In the genomic region with DNA sequence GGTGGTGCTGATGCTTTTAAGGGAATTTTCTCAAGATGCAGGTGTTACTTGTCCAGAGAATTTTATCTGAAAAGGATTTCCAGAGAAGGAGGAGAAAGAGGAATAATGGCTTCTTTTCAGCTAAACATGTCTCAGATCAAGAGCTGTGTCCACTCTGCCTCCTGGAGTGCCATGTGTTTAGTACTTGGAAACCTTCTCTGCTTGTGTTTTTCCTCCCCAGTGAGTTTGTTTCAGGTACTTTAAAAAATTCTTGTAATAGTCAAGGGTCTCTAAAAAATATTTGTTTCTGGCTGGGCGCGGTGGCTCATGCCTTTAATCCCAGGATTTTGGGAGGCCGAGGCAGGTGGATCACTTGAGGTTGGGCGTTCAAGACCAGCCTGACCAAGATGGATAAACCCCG, we compare ENCODE assay signal across 25 cellular contexts.
"Had no signal": no experiment of that assay in that cellular context is flagged by ENCODE, and none has a peak within 500 bp of the region (broad histone marks: within the 10 kb centered on the region; RNA-seq: fewer than 3 reads in every experiment).

No MANE protein-coding gene starts in this region.

- H3K27me3 ChIP-seq: adrenal gland, body of pancreas had no signal

- H3K4me1 ChIP-seq: adrenal gland, body of pancreas had no signal

- H3K27ac Mint-ChIP-seq: activated CD4-positive, alpha-beta memory T cell treated with anti-CD3 and anti-CD28 coated beads, Interleukin-2, amount 10 ng/mL, durations not matched to agents 7 days and 5 days; activated CD4-positive, alpha-beta T cell treated with anti-CD3 and anti-CD28 coated beads, Interleukin-2, amount 10 ng/mL, durations not matched to agents 7 days and 5 days; activated naive CD4-positive, alpha-beta T cell treated with anti-CD3 and anti-CD28 coated beads for 36 hours; activated naive CD4-positive, alpha-beta T cell treated with anti-CD3 and anti-CD28 coated beads, Interleukin-2, amount 50 U/mL, for 24 hours; activated naive CD8-positive, alpha-beta T cell treated with anti-CD3 and anti-CD28 coated beads for 36 hours; activated naive CD8-positive, alpha-beta T cell treated with anti-CD3 and anti-CD28 coated beads, Interleukin-2, amount 50 U/mL, for 24 hours had no signal

- H3K27ac ChIP-seq: adrenal gland, body of pancreas, epithelial cell of prostate had no signal

- H3K4me3 ChIP-seq: adrenal gland, body of pancreas had no signal

- ATAC-seq: activated naive CD8-positive, alpha-beta T cell treated with anti-CD3 and anti-CD28 coated beads, Interleukin-2, amount 50 U/mL, for 24 hours; activated T-cell treated with anti-CD3 and anti-CD28 coated beads, Interleukin-2, amount 50 U/mL, for 4 hours; activated T-helper 17 cell treated with anti-CD3 and anti-CD28 coated beads, Interleukin-2, amount 50 U/mL, for 72 hours; body of pancreas; effector memory CD8-positive, alpha-beta T cell had no signal

- DNase-seq: activated CD4-positive, alpha-beta memory T cell treated with anti-CD3 and anti-CD28 coated beads, Interleukin-2, amount 10 ng/mL, durations not matched to agents 7 days and 5 days; activated CD4-positive, alpha-beta T cell treated with anti-CD3 and anti-CD28 coated beads for 1 hour; activated CD4-positive, alpha-beta T cell treated with anti-CD3 and anti-CD28 coated beads for 4 hours; activated CD4-positive, alpha-beta T cell treated with anti-CD3 and anti-CD28 coated beads, Interleukin-2, amount 10 ng/mL, durations not matched to agents 7 days and 5 days; activated CD4-positive, alpha-beta T cell treated with anti-CD3 and anti-CD28 coated beads, Interleukin-2, amount 50 U/mL, for 4 hours; activated effector memory CD4-positive, alpha-beta T cell treated with anti-CD3 and anti-CD28 coated beads, Interleukin-2, amount 50 U/mL, for 16 hours; activated naive CD4-positive, alpha-beta T cell treated with anti-CD3 and anti-CD28 coated beads for 36 hours; activated naive CD8-positive, alpha-beta T cell treated with anti-CD3 and anti-CD28 coated beads for 36 hours; activated naive CD8-positive, alpha-beta T cell treated with anti-CD3 and anti-CD28 coated beads, Interleukin-2, amount 50 U/mL, for 24 hours; activated T-cell treated with anti-CD3 and anti-CD28 coated beads, Interleukin-2, amount 50 U/mL, for 4 hours; adrenal gland; amygdala; aorta; body of pancreas; caudate nucleus; cortex of kidney; dermis blood vessel endothelial cell; effector CD4-positive, alpha-beta T cell; effector memory CD8-positive, alpha-beta T cell; foreskin fibroblast; head of caudate nucleus; T-helper 2 cell had no signal

- H3K4me1 Mint-ChIP-seq: activated CD4-positive, alpha-beta memory T cell treated with anti-CD3 and anti-CD28 coated beads, Interleukin-2, amount 10 ng/mL, durations not matched to agents 7 days and 5 days; activated T-helper 17 cell treated with anti-CD3 and anti-CD28 coated beads, Interleukin-2, amount 50 U/mL, for 72 hours had no signal

- H3K27me3 Mint-ChIP-seq: activated CD4-positive, alpha-beta memory T cell treated with anti-CD3 and anti-CD28 coated beads, Interleukin-2, amount 10 ng/mL, durations not matched to agents 7 days and 5 days; activated CD4-positive, alpha-beta T cell treated with anti-CD3 and anti-CD28 coated beads, Interleukin-2, amount 10 ng/mL, durations not matched to agents 7 days and 5 days; activated naive CD4-positive, alpha-beta T cell treated with anti-CD3 and anti-CD28 coated beads, Interleukin-2, amount 50 U/mL, for 24 hours; activated naive CD8-positive, alpha-beta T cell treated with anti-CD3 and anti-CD28 coated beads for 36 hours; activated naive CD8-positive, alpha-beta T cell treated with anti-CD3 and anti-CD28 coated beads, Interleukin-2, amount 50 U/mL, for 24 hours; activated T-helper 17 cell treated with anti-CD3 and anti-CD28 coated beads, Interleukin-2, amount 50 U/mL, for 72 hours; effector memory CD8-positive, alpha-beta T cell had no signal

- H3K9me3 ChIP-seq: adrenal gland had no signal

- H3K9me3 Mint-ChIP-seq: activated naive CD4-positive, alpha-beta T cell treated with anti-CD3 and anti-CD28 coated beads for 36 hours; activated naive CD4-positive, alpha-beta T cell treated with anti-CD3 and anti-CD28 coated beads, Interleukin-2, amount 50 U/mL, for 24 hours; activated T-cell treated with anti-CD3 and anti-CD28 coated beads, Interleukin-2, amount 50 U/mL, for 4 hours; activated T-helper 17 cell treated with anti-CD3 and anti-CD28 coated beads, Interleukin-2, amount 50 U/mL, for 72 hours; effector memory CD8-positive, alpha-beta T cell had no signal

- H3K4me3 Mint-ChIP-seq: activated CD4-positive, alpha-beta memory T cell treated with anti-CD3 and anti-CD28 coated beads, Interleukin-2, amount 10 ng/mL, durations not matched to agents 7 days and 5 days; activated CD4-positive, alpha-beta T cell treated with anti-CD3 and anti-CD28 coated beads, Interleukin-2, amount 10 ng/mL, durations not matched to agents 7 days and 5 days; activated naive CD4-positive, alpha-beta T cell treated with anti-CD3 and anti-CD28 coated beads for 36 hours; activated naive CD4-positive, alpha-beta T cell treated with anti-CD3 and anti-CD28 coated beads, Interleukin-2, amount 50 U/mL, for 24 hours; activated naive CD8-positive, alpha-beta T cell treated with anti-CD3 and anti-CD28 coated beads for 36 hours; activated naive CD8-positive, alpha-beta T cell treated with anti-CD3 and anti-CD28 coated beads, Interleukin-2, amount 50 U/mL, for 24 hours; activated T-cell treated with anti-CD3 and anti-CD28 coated beads, Interleukin-2, amount 50 U/mL, for 4 hours; activated T-helper 17 cell treated with anti-CD3 and anti-CD28 coated beads, Interleukin-2, amount 50 U/mL, for 72 hours; effector memory CD8-positive, alpha-beta T cell had no signal
